In genomic region chr6:7909323-7910276, GRCh38 we compare ENCODE assay signal across 8 cellular contexts. TPM values are rescaled to one million over a fixed set of nuclear protein-coding genes. Genes with fewer than 3 reads are reported as not detected.
DNase-seq lines count a peak whose midpoint lies in the region; ATAC-seq and TF ChIP-seq lines count a peak whose summit lies in the region.

No MANE protein-coding gene starts in this region.

- H3K4me2 ChIP-seq in neuronal stem cell (ENCODE audit: insufficient read depth, low read length, poor library complexity, severe bottlenecking), result peak overlapping the region; percentile 87

- H2BK15ac ChIP-seq in neuronal stem cell (ENCODE audit: low read length), result no peak overlapping the region

- H3K27me3 ChIP-seq in neuronal stem cell (ENCODE audit: control insufficient read depth in 3 of 3, insufficient read depth in 3 of 3, low read depth in 1 of 3, low read length in 3 of 3), result peaks cover 0 to 39% (median 8%) of the 10 kb centered on the region in 3 experiments
- H3K27me3 ChIP-seq in uterus, result no peaks in the 10 kb centered on the region

- peak overlapping the region; percentile 94 for H2AFZ ChIP-seq in neuronal stem cell (ENCODE audit: low read length)

- H2BK5ac ChIP-seq in neuronal stem cell (ENCODE audit: low read length), result peak overlapping the region; percentile 67

- peak overlapping the region; percentile 9 for H3K14ac ChIP-seq in neuronal stem cell (ENCODE audit: low read length)

- ATAC-seq in HG02798 (IDR thresholded peaks at IDR 0.05; ENCODE audit: poor library complexity, unreplicated experiment), result peak; percentile 34

- no peak overlapping the region for H3K4ac ChIP-seq in neuronal stem cell (ENCODE audit: low read length)

- no peak for TF ChIP-seq CTCF in uterus (IDR thresholded peaks at IDR 0.05)

- H4K8ac ChIP-seq in neuronal stem cell (ENCODE audit: low read depth, low read length), result no peak overlapping the region

- H3K18ac ChIP-seq in neuronal stem cell (ENCODE audit: low read length), result peak overlapping the region; percentile 88

- H3K79me1 ChIP-seq in neuronal stem cell (ENCODE audit: low read depth, low read length), result peaks cover 3% of the 10 kb centered on the region

- no peak overlapping the region for H2BK12ac ChIP-seq in neuronal stem cell (ENCODE audit: low read length)

- no CpG with 5 or more reads among the region's 66 CpGs for WGBS in neuronal stem cell (ENCODE audit: extremely low coverage in 2 of 2, insufficient read length in 2 of 2, insufficient replicate concordance in 1 of 2), 2 donors

- intact Hi-C loops in uterus (cut with DNase I; ENCODE audit: low total_unique reads), result loop anchor here (5.0 kb wide), 1 partner anchor 182 kb away; the partner anchor contains the start of gene BMP6

- H3K9ac ChIP-seq in neuronal stem cell (ENCODE audit: low read depth, low read length, poor library complexity), result peak overlapping the region; percentile 74

- H3K9me3 ChIP-seq in neuronal stem cell (replicated peaks in 1 of 2; ENCODE audit: control insufficient read depth in 2 of 2, insufficient read depth in 1 of 2, low read depth in 1 of 2, low read length in 2 of 2) (no peaks in the 10 kb centered on the region), uterus (no peaks in the 10 kb centered on the region)

- H3K4me1 ChIP-seq in neuronal stem cell (ENCODE audit: control insufficient read depth in 2 of 2, insufficient read depth in 1 of 2, low read depth in 1 of 2, low read length in 2 of 2), result peaks cover 4 to 11% of the 10 kb centered on the region in 2 donors
- H3K4me1 ChIP-seq in uterus, result peaks cover 0 to 8% of the 10 kb centered on the region in 2 donors

- no peak overlapping the region for H4K91ac ChIP-seq in neuronal stem cell (ENCODE audit: low read depth, low read length, poor library complexity)

- DNase-seq in SHP77 (lab: John Stamatoyannopoulos, UW) (peak; percentile 9 to 34), SHP77 treated with DMSO at 0.1 percent for 48 hours (lab: John Stamatoyannopoulos, UW) (no peak), NCI-H69 (lab: John Stamatoyannopoulos, UW) (peak; percentile 71), activated T-helper 1 cell treated with Interleukin-2 at 50 U/mL for 16 hours (ENCODE audit: low read depth) (peak; percentile 6), foreskin melanocyte (peak; percentile 61), neuronal stem cell (ENCODE audit: low spot score) (peak; percentile 47), uterus (peak in 1 of 2 donors; percentile 42)

- H3K36me3 ChIP-seq in neuronal stem cell (replicated peaks in 1 of 2; ENCODE audit: control insufficient read depth in 2 of 2, insufficient read depth in 2 of 2, low read length in 2 of 2) (peaks cover 2 to 6% of the 10 kb centered on the region in 2 donors), uterus (no peaks in the 10 kb centered on the region)

- H3K4me3 ChIP-seq in neuronal stem cell (ENCODE audit: low read length in 2 of 2) (peak overlapping the region; percentile 75 to 89), uterus (peak overlapping the region; percentile 56 to 92)

- H2BK120ac ChIP-seq in neuronal stem cell (ENCODE audit: low read depth, low read length), result no peak overlapping the region

- no peak overlapping the region for H3K27ac ChIP-seq in neuronal stem cell (replicated peaks; ENCODE audit: low read length)
- H3K27ac ChIP-seq in uterus, result peak overlapping the region; percentile 56 to 84

- peak overlapping the region; percentile 26 for H3K23ac ChIP-seq in neuronal stem cell (ENCODE audit: low read depth, low read length, poor library complexity)

- no peak overlapping the region for H2AK5ac ChIP-seq in neuronal stem cell (ENCODE audit: low read depth, low read length)

- TF ChIP-seq POLR2A in uterus (IDR thresholded peaks at IDR 0.05), result peak in 1 of 2 donors; percentile 24

RNA-seq across cellular contexts. Expression of gene TXNDC5, which starts 1.0 kb away (rescaled TPM):
- 94.0 TPM for polyA plus RNA-seq in neuronal stem cell (2013, experiment 1 of 2)
- polyA plus RNA-seq in neuronal stem cell (2013, experiment 2 of 2), result 94.9 TPM
- 100 to 1,000 TPM in 3 of 4 donors, 10 to 100 TPM in 1; 70.8 to 279 (median 104) TPM for total RNA-seq in uterus
